ENCODE assay signal across 18 cellular contexts in genomic region chr15:79494963-79495362, GRCh38.
DNase-seq lines count a peak whose midpoint lies in the region; ATAC-seq and TF ChIP-seq lines count a peak whose summit lies in the region.
"Had no signal": no experiment of that assay in that cellular context is flagged by ENCODE, and none has a peak within 500 bp of the region (broad histone marks: within the 10 kb centered on the region; RNA-seq: fewer than 3 reads in every experiment).

No MANE protein-coding gene starts in this region.

- H3K79me1 ChIP-seq in mesendoderm (ENCODE audit: low read length), result no peaks in the 10 kb centered on the region

- no peak for TF ChIP-seq POLR2A in body of pancreas (IDR thresholded peaks at IDR 0.05)

- 37 to 50% methylated on average over 2 of the region's 2 CpGs for WGBS in body of pancreas, 2 donors
- WGBS in mesendoderm (ENCODE audit: extremely low coverage, insufficient coverage, low lambda C conversion rate), result no CpG with 5 or more reads among the region's 2 CpGs

- H2BK120ac ChIP-seq in mesendoderm (ENCODE audit: low read depth, low read length), result no peak overlapping the region

- no peaks in the 10 kb centered on the region for H3K27me3 ChIP-seq in body of pancreas
- H3K27me3 ChIP-seq in mesendoderm (ENCODE audit: insufficient read depth, low read length, poor library complexity), result no peaks in the 10 kb centered on the region

- POLR2A ChIA-PET in activated CD4-positive, alpha-beta T cell treated with anti-CD3 and anti-CD28 coated beads for 36 hours (lab: Charles Lee), result no interaction called here

- no peak overlapping the region for H3K4me2 ChIP-seq in mesendoderm (ENCODE audit: low read length)

- no peak overlapping the region for H3K4me3 Mint-ChIP-seq in activated CD4-positive, alpha-beta T cell treated with anti-CD3 and anti-CD28 coated beads, Interleukin-2, amount 10 ng/mL, durations not matched to agents 24 days and 14 days
- H3K4me3 Mint-ChIP-seq in activated CD4-positive, alpha-beta T cell treated with anti-CD3 and anti-CD28 coated beads for 36 hours, result no peak overlapping the region
- H3K4me3 Mint-ChIP-seq: CD4-positive, alpha-beta memory T cell; HFFc6 had no signal

- no peaks in the 10 kb centered on the region for H3K4me1 Mint-ChIP-seq in activated CD4-positive, alpha-beta T cell treated with anti-CD3 and anti-CD28 coated beads, Interleukin-2, amount 10 ng/mL, durations not matched to agents 24 days and 14 days
- no peaks in the 10 kb centered on the region for H3K4me1 Mint-ChIP-seq in activated CD4-positive, alpha-beta T cell treated with anti-CD3 and anti-CD28 coated beads for 36 hours
- H3K4me1 Mint-ChIP-seq: CD4-positive, alpha-beta memory T cell had no signal

- no peak overlapping the region for H2BK15ac ChIP-seq in mesendoderm (replicated peaks; ENCODE audit: low read depth)

- peak; percentile 15 for DNase-seq in activated CD4-positive, alpha-beta T cell treated with anti-CD3 and anti-CD28 coated beads, Interleukin-2, amount 10 ng/mL, durations not matched to agents 24 days and 14 days
- DNase-seq in activated CD4-positive, alpha-beta T cell treated with anti-CD3 and anti-CD28 coated beads for 36 hours, result no peak
- DNase-seq in body of pancreas (peak; percentile 8 to 19 (median 14)), mesendoderm (peak; percentile 29), A172 (ENCODE audit: low spot score) (no peak), NCI-H146 (lab: John Stamatoyannopoulos, UW) (no peak)
- no peak for DNase-seq in activated naive CD4-positive, alpha-beta T cell treated with Interleukin-2 at 50 U/mL for 16 hours
- DNase-seq: 8988T; C1 segment of cervical spinal cord; Calu3; CD4-positive, alpha-beta memory T cell; COR-L47; DMS53; DMS79 treated with DMSO at 0.1 percent for 48 hours; GF-D8; GOT3; HFFc6 had no signal

- H2AK5ac ChIP-seq in mesendoderm (ENCODE audit: low read length), result no peak overlapping the region

- no peak for ATAC-seq in activated CD4-positive, alpha-beta T cell treated with anti-CD3 and anti-CD28 coated beads for 36 hours
- ATAC-seq in body of pancreas, result peak; percentile 81
- ATAC-seq: HCT116 had no signal

- intact Hi-C loops in activated CD4-positive, alpha-beta T cell treated with anti-CD3 and anti-CD28 coated beads, Interleukin-2, amount 10 ng/mL, durations not matched to agents 24 days and 14 days (cut with micrococcal nuclease), result no loop called here
- intact Hi-C loops in activated CD4-positive, alpha-beta T cell treated with anti-CD3 and anti-CD28 coated beads for 36 hours (cut with DNase I, micrococcal nuclease), result no loop called here
- intact Hi-C loops in body of pancreas (cut with DNase I), result no loop called here

- H2BK5ac ChIP-seq in mesendoderm (ENCODE audit: low read length), result no peak overlapping the region

- H3K4ac ChIP-seq in mesendoderm (ENCODE audit: low read depth, low read length), result no peak overlapping the region

- no peaks in the 10 kb centered on the region for H3K36me3 Mint-ChIP-seq in activated CD4-positive, alpha-beta T cell treated with anti-CD3 and anti-CD28 coated beads, Interleukin-2, amount 10 ng/mL, durations not matched to agents 24 days and 14 days (ENCODE audit: low read depth)
- no peaks in the 10 kb centered on the region for H3K36me3 Mint-ChIP-seq in activated CD4-positive, alpha-beta T cell treated with anti-CD3 and anti-CD28 coated beads for 36 hours (ENCODE audit: low read depth)
- H3K36me3 Mint-ChIP-seq: CD4-positive, alpha-beta memory T cell had no signal

- no peak overlapping the region for H3K23ac ChIP-seq in mesendoderm (ENCODE audit: low read length)

- no peak overlapping the region for H3K9ac ChIP-seq in mesendoderm (ENCODE audit: low read length)

- H3K79me2 ChIP-seq in mesendoderm (ENCODE audit: control insufficient read depth, insufficient read depth, low read length), result no peaks in the 10 kb centered on the region

- no peak for TF ChIP-seq CTCF in body of pancreas (IDR thresholded peaks at IDR 0.05)

- H3K27ac ChIP-seq in body of pancreas (peak overlapping the region; percentile 5 to 58 (median 34)), mesendoderm (ENCODE audit: low read depth, low read length) (no peak overlapping the region)

- no peak overlapping the region for H4K8ac ChIP-seq in mesendoderm (ENCODE audit: low read depth, low read length)

- no peaks in the 10 kb centered on the region for H3K36me3 ChIP-seq in body of pancreas (replicated peaks in 1 of 2; ENCODE audit: insufficient read depth in 1 of 2, low read depth in 2 of 2)
- H3K36me3 ChIP-seq in mesendoderm (ENCODE audit: control insufficient read depth, insufficient read depth, low read length), result no peaks in the 10 kb centered on the region

- peaks cover 3% of the 10 kb centered on the region for H3K27me3 Mint-ChIP-seq in activated CD4-positive, alpha-beta T cell treated with anti-CD3 and anti-CD28 coated beads, Interleukin-2, amount 10 ng/mL, durations not matched to agents 24 days and 14 days
- H3K27me3 Mint-ChIP-seq in activated CD4-positive, alpha-beta T cell treated with anti-CD3 and anti-CD28 coated beads for 36 hours, result peaks cover 22% of the 10 kb centered on the region

- CTCF ChIA-PET in activated CD4-positive, alpha-beta T cell treated with anti-CD3 and anti-CD28 coated beads for 36 hours (lab: Charles Lee), result no interaction called here

- H3K27ac Mint-ChIP-seq in activated CD4-positive, alpha-beta T cell treated with anti-CD3 and anti-CD28 coated beads, Interleukin-2, amount 10 ng/mL, durations not matched to agents 24 days and 14 days, result no peak overlapping the region
- H3K27ac Mint-ChIP-seq in activated CD4-positive, alpha-beta T cell treated with anti-CD3 and anti-CD28 coated beads for 36 hours, result no peak overlapping the region
- H3K27ac Mint-ChIP-seq: CD4-positive, alpha-beta memory T cell; HFFc6 had no signal

- H3K56ac ChIP-seq in mesendoderm (ENCODE audit: low read length), result no peak overlapping the region

- no peaks in the 10 kb centered on the region for H3K9me3 ChIP-seq in body of pancreas

- no peak overlapping the region for H3K18ac ChIP-seq in mesendoderm (ENCODE audit: low read length)

- no peak overlapping the region for H4K5ac ChIP-seq in mesendoderm (ENCODE audit: low read length)

- peaks cover 5% of the 10 kb centered on the region for H3K4me1 ChIP-seq in body of pancreas
- H3K4me1 ChIP-seq in mesendoderm (ENCODE audit: control insufficient read depth, low read depth, low read length), result peaks cover 2% of the 10 kb centered on the region

- no peaks in the 10 kb centered on the region for H3K9me3 Mint-ChIP-seq in activated CD4-positive, alpha-beta T cell treated with anti-CD3 and anti-CD28 coated beads, Interleukin-2, amount 10 ng/mL, durations not matched to agents 24 days and 14 days
- H3K9me3 Mint-ChIP-seq in activated CD4-positive, alpha-beta T cell treated with anti-CD3 and anti-CD28 coated beads for 36 hours (ENCODE audit: low read depth), result peaks cover 2% of the 10 kb centered on the region
- H3K9me3 Mint-ChIP-seq: HFFc6 had no signal

- H3K4me3 ChIP-seq in body of pancreas (no peak overlapping the region), mesendoderm (ENCODE audit: low read length) (no peak overlapping the region)

Comparison
In these comparisons a context has a peak if more than half of its experiments do, and no peak if none do; other contexts are left out.
1. DNase-seq: peak in activated CD4-positive, alpha-beta T cell treated with anti-CD3 and anti-CD28 coated beads, Interleukin-2, amount 10 ng/mL, durations not matched to agents 24 days and 14 days (single experiment), body of pancreas (4 of 4) and mesendoderm (single experiment); none in activated CD4-positive, alpha-beta T cell treated with anti-CD3 and anti-CD28 coated beads for 36 hours (single experiment), activated naive CD4-positive, alpha-beta T cell treated with Interleukin-2 at 50 U/mL for 16 hours (single experiment), A172 (single experiment) and NCI-H146 (single experiment).